Comparison of ENCODE assay signal across 1 cellular context in genomic region chr7:113118074-113118959, GRCh38.
A peak's percentile ranks its signal among the peaks of the same experiment; 100 is the strongest.
TF ChIP-seq lines count a peak whose summit lies in the region.

SMIM30 (minus strand) TSS chr7:113118554; CDS start chr7:113117578, 976 bp downstream.

TF ChIP-seq in HepG2, 621 proteins besides CTCF, POLR2A, EP300 and RAD21 (continued from another document and continues in another):
- TF ChIP-seq NR2F6 (IDR thresholded peaks at IDR 0.05), result no peak
- TF ChIP-seq NR2F6 (CRISPR knock-in tag; IDR thresholded peaks at IDR 0.05), result peak; percentile 65; the same call in 1 of the 2 replicates
- TF ChIP-seq HNRNPUL1 (IDR thresholded peaks at IDR 0.05; ENCODE audit: low read depth, low read length), result no peak
- no peak for TF ChIP-seq ZNF101 (CRISPR knock-in tag; IDR thresholded peaks at IDR 0.05; ENCODE audit: borderline replicate concordance, low read depth)
- TF ChIP-seq EZH2 (conservative IDR thresholded peaks at IDR 0.05; ENCODE audit: low read depth, low read length), result no peak
- TF ChIP-seq HOXA9 (CRISPR knock-in tag; IDR thresholded peaks at IDR 0.05; ENCODE audit: borderline replicate concordance), result no peak
- TF ChIP-seq ZBTB37 (CRISPR knock-in tag; IDR thresholded peaks at IDR 0.05), result no peak
- TF ChIP-seq NFYB (CRISPR knock-in tag; IDR thresholded peaks at IDR 0.05), result peak; percentile 53
- 0 out of 2 replicates have a peak, but pooled peaks have one; percentile 36 for TF ChIP-seq KDM3A (CRISPR knock-in tag; IDR thresholded peaks at IDR 0.05; ENCODE audit: low read depth)
- no peak for TF ChIP-seq ZBTB49 (CRISPR knock-in tag; IDR thresholded peaks at IDR 0.05; ENCODE audit: borderline replicate concordance)
- no peak for TF ChIP-seq ZFP62 (CRISPR knock-in tag; IDR thresholded peaks at IDR 0.05)
- 0 out of 2 replicates have a peak, but pooled peaks have one; percentile 30 for TF ChIP-seq ZNF557 (CRISPR knock-in tag; IDR thresholded peaks at IDR 0.05)
- no peak for TF ChIP-seq ZBTB7B (CRISPR knock-in tag; IDR thresholded peaks at IDR 0.05)
- no peak for TF ChIP-seq ZNF646 (CRISPR knock-in tag; IDR thresholded peaks at IDR 0.05)
- TF ChIP-seq ZMAT5 (CRISPR knock-in tag; IDR thresholded peaks at IDR 0.05; ENCODE audit: borderline replicate concordance, low read depth), result no peak
- TF ChIP-seq MED8 (CRISPR knock-in tag; IDR thresholded peaks at IDR 0.05; ENCODE audit: insufficient replicate concordance), result no peak
- TF ChIP-seq ZBTB4 (CRISPR knock-in tag; IDR thresholded peaks at IDR 0.05; ENCODE audit: borderline replicate concordance), result no peak
- no peak for TF ChIP-seq ZNF292 (CRISPR knock-in tag; IDR thresholded peaks at IDR 0.05; ENCODE audit: borderline replicate concordance, low read depth)
- TF ChIP-seq MXD3 (CRISPR knock-in tag; IDR thresholded peaks at IDR 0.05), result peak; percentile 38; the same call in 1 of the 2 replicates
- no peak for TF ChIP-seq SOX13 (IDR thresholded peaks at IDR 0.05)
- no peak for TF ChIP-seq SOX13 (CRISPR knock-in tag; conservative IDR thresholded peaks at IDR 0.05 in 1 of 2, IDR thresholded peaks at IDR 0.05 in 1 of 2)
- TF ChIP-seq PAWR (CRISPR knock-in tag; IDR thresholded peaks at IDR 0.05; ENCODE audit: borderline replicate concordance), result no peak
- TF ChIP-seq STAT6 (CRISPR knock-in tag; IDR thresholded peaks at IDR 0.05; ENCODE audit: borderline replicate concordance), result no peak
- TF ChIP-seq FOXK1 (CRISPR knock-in tag; IDR thresholded peaks at IDR 0.05; ENCODE audit: borderline replicate concordance, low read depth), result no peak
- TF ChIP-seq GPN1 (CRISPR knock-in tag; IDR thresholded peaks at IDR 0.05; ENCODE audit: borderline replicate concordance), result no peak
- peak; percentile 37; the same call in 1 of the 2 replicates for TF ChIP-seq NFKB2 (CRISPR knock-in tag; IDR thresholded peaks at IDR 0.05; ENCODE audit: borderline replicate concordance)
- TF ChIP-seq PLRG1 (conservative IDR thresholded peaks at IDR 0.05), result no peak
- TF ChIP-seq ZNF607 (CRISPR knock-in tag; IDR thresholded peaks at IDR 0.05; ENCODE audit: borderline replicate concordance), result no peak; the same call in 1 of the 2 replicates
- TF ChIP-seq ZNF784 (CRISPR knock-in tag; IDR thresholded peaks at IDR 0.05; ENCODE audit: borderline replicate concordance), result no peak
- no peak for TF ChIP-seq ZNF766 (CRISPR knock-in tag; IDR thresholded peaks at IDR 0.05; ENCODE audit: borderline replicate concordance)
- TF ChIP-seq IRF2 (CRISPR knock-in tag; IDR thresholded peaks at IDR 0.05), result peak; percentile 72
- TF ChIP-seq ZNF770 (CRISPR knock-in tag; IDR thresholded peaks at IDR 0.05), result no peak
- no peak for TF ChIP-seq ZNF136 (CRISPR knock-in tag; IDR thresholded peaks at IDR 0.05; ENCODE audit: low read depth)
